8 cellular contexts compared by ENCODE assay signal in genomic region chr21:15729674-15730483, GRCh38. TPM values are rescaled to one million over a fixed set of nuclear protein-coding genes. Genes with fewer than 3 reads are reported as not detected.
A peak's percentile ranks its signal among the peaks of the same experiment; 100 is the strongest.
DNase-seq lines count a peak whose midpoint lies in the region; ATAC-seq and TF ChIP-seq lines count a peak whose summit lies in the region.

Gene USP25 (plus strand): TSS chr21:15729982. CDS start chr21:15730394, 412 bp downstream.

- DNase-seq in DMS 273 treated with DMSO at 0.1 percent for 48 hours (lab: John Stamatoyannopoulos, UW), result peak; percentile 28
- DNase-seq in HuH-7.5 (ENCODE audit: low spot score), result peak; percentile 80
- peak; percentile 64 to 83 for DNase-seq in PC-9
- peak; percentile 91 for DNase-seq in activated T-cell treated with anti-CD3 and anti-CD28 coated beads, Interleukin-2, amount 50 U/mL, for 24 hours
- peak; percentile 70 to 86 for DNase-seq in stimulated activated CD8-positive, alpha-beta memory T cell treated with anti-CD3 and anti-CD28 coated beads, Interleukin-7, amount 100 ng/mL, for 4 hours (ENCODE audit: low read depth in 2 of 2)

- peak within 1 kb of the TSS; percentile 81 for H2AFZ ChIP-seq in PC-9

- no peak for TF ChIP-seq CTCF in PC-9 (conservative IDR thresholded peaks at IDR 0.05)

- POLR2A ChIA-PET in PC-9 (lab: Charles Lee; ENCODE audit: unreplicated experiment), result interaction anchor here (0.6 kb wide), 1 partner anchor 850 kb away, joined by 3 read pairs; no protein-coding TSS in a partner anchor

- H3K4me3 ChIP-seq in PC-9 (peak within 1 kb of the TSS; percentile 79), muscle layer of duodenum (ENCODE audit: low read depth in 1 of 2, low read length in 2 of 2) (peak within 1 kb of the TSS; percentile 82 to 90)

- peaks cover 4% of the 10 kb centered on the region for H3K27me3 Mint-ChIP-seq in activated T-cell treated with anti-CD3 and anti-CD28 coated beads, Interleukin-2, amount 50 U/mL, for 24 hours

- no peaks in the 10 kb centered on the region for H3K9me3 ChIP-seq in PC-9 (ENCODE audit: insufficient read depth, low read depth)
- H3K9me3 ChIP-seq in muscle layer of duodenum (ENCODE audit: control insufficient read depth in 1 of 2, low read length in 2 of 2), result no peaks in the 10 kb centered on the region

- intact Hi-C loops in PC-9 (cut with micrococcal nuclease; ENCODE audit: unreplicated experiment), result loop anchor here (1.0 to 5.0 kb wide), 3 partner anchors 24 to 128 kb away; no protein-coding TSS in a partner anchor

- CTCF ChIA-PET in PC-9 (lab: Charles Lee), result no interaction called here

- H3K4me1 Mint-ChIP-seq in activated T-cell treated with anti-CD3 and anti-CD28 coated beads, Interleukin-2, amount 50 U/mL, for 24 hours (ENCODE audit: low read depth), result peaks cover 33% of the 10 kb centered on the region

- H3K27ac ChIP-seq in PC-9, result peak within 1 kb of the TSS; percentile 68
- peak within 1 kb of the TSS; percentile 90 for H3K27ac ChIP-seq in muscle layer of duodenum (ENCODE audit: low read length)

- ATAC-seq in GM21515 (IDR thresholded peaks at IDR 0.05; ENCODE audit: unreplicated experiment) (peak; percentile 75), esophagus mucosa (peak; percentile 98)

- no peaks in the 10 kb centered on the region for H4K20me1 ChIP-seq in PC-9 (ENCODE audit: insufficient read depth)

- H3K4me2 ChIP-seq in PC-9, result peak within 1 kb of the TSS; percentile 91

- no peaks in the 10 kb centered on the region for H3K9me2 ChIP-seq in PC-9 (ENCODE audit: insufficient read depth)

- H3K36me3 Mint-ChIP-seq in activated T-cell treated with anti-CD3 and anti-CD28 coated beads, Interleukin-2, amount 50 U/mL, for 24 hours (ENCODE audit: low read depth), result peaks cover 3% of the 10 kb centered on the region

- H3F3A ChIP-seq in PC-9 (ENCODE audit: insufficient read depth, low read depth), result peaks cover 3% of the 10 kb centered on the region; the same call in 1 of the 2 replicates

- no TSS peak for BruUV-seq in PC-9 (replicated peaks; lab: Mats Ljungman, UMichigan)

- peaks cover 16% of the 10 kb centered on the region; the same call in 1 of the 2 replicates for H3K4me1 ChIP-seq in PC-9 (replicated peaks; ENCODE audit: insufficient read depth)
- H3K4me1 ChIP-seq in muscle layer of duodenum (ENCODE audit: control insufficient read depth in 1 of 2, insufficient read depth in 2 of 2, low read length in 2 of 2), result peaks cover 0 to 19% of the 10 kb centered on the region in 2 donors

- H3K79me2 ChIP-seq in PC-9 (ENCODE audit: low read depth), result peaks cover 46% of the 10 kb centered on the region

- H3K27me3 ChIP-seq in PC-9 (ENCODE audit: insufficient read depth, low read depth) (no peaks in the 10 kb centered on the region), muscle layer of duodenum (ENCODE audit: low read depth, low read length) (no peaks in the 10 kb centered on the region)

- no peaks in the 10 kb centered on the region for H3K9me3 Mint-ChIP-seq in activated T-cell treated with anti-CD3 and anti-CD28 coated beads, Interleukin-2, amount 50 U/mL, for 24 hours

- H3K4me3 Mint-ChIP-seq in activated T-cell treated with anti-CD3 and anti-CD28 coated beads, Interleukin-2, amount 50 U/mL, for 24 hours, result peak within 1 kb of the TSS; percentile 91

- peak within 1 kb of the TSS; percentile 93 for H3K27ac Mint-ChIP-seq in activated T-cell treated with anti-CD3 and anti-CD28 coated beads, Interleukin-2, amount 50 U/mL, for 24 hours

- H3K36me3 ChIP-seq in PC-9 (ENCODE audit: low read depth) (no peaks in the 10 kb centered on the region), muscle layer of duodenum (ENCODE audit: control insufficient read depth in 1 of 2, insufficient read depth in 2 of 2, low read length in 2 of 2) (no peaks in the 10 kb centered on the region)

RNA-seq across cellular contexts. Expression of gene USP25, which starts in this region (rescaled TPM):
- total RNA-seq in PC-9 (2021), result 26.0 and 30.9 TPM in 2 replicates
- total RNA-seq in esophagus mucosa, result 28.4 TPM

Comparison
In these comparisons a context has a peak if more than half of its experiments do, and no peak if none do; other contexts are left out.
1. Peak in every context shown above with its lines: DNase-seq, ATAC-seq, H3K4me3 ChIP-seq and H3K27ac ChIP-seq.
2. DNase-seq: peak in every context shown above with its lines; median percentile 91 in activated T-cell treated with anti-CD3 and anti-CD28 coated beads, Interleukin-2, amount 50 U/mL, for 24 hours; 80 in HuH-7.5; 78 in stimulated activated CD8-positive, alpha-beta memory T cell treated with anti-CD3 and anti-CD28 coated beads, Interleukin-7, amount 100 ng/mL, for 4 hours; 74 in PC-9; 28 in DMS 273 treated with DMSO at 0.1 percent for 48 hours.